Comparison of ENCODE assay signal across 14 cellular contexts in the genomic region with DNA sequence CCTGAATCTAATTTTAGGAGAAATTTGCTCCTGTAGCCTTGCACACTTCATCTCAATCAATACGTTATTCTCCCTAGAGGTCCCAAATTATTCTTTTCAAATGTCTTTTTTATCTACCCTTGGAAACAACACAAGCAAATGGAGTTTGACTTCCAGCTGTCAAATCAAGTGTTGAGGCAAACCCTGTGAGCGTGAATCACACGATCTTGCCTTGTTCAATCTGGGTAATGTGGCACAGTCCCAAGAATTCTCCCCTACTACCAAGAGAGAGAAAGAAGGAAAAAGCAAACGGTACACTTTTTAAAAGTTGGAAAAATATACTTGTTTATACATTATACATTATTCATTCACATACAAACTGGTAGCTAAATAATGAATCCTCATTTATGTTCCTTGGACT.
"Had no signal": no experiment of that assay in that cellular context is flagged by ENCODE, and none has a peak within 500 bp of the region (broad histone marks: within the 10 kb centered on the region; RNA-seq: fewer than 3 reads in every experiment).

No MANE protein-coding gene starts in this region.

- H3K36me3 ChIP-seq: heart left ventricle, neutrophil, suprapubic skin, thyroid gland had no signal

- H3K9me3 ChIP-seq: heart left ventricle, neutrophil, suprapubic skin, thyroid gland had no signal

- DNase-seq: cortex of kidney; effector memory CD4-positive, alpha-beta T cell; foreskin melanocyte; heart left ventricle; hippocampal formation; kidney glomerular epithelial cell; naive thymus-derived CD8-positive, alpha-beta T cell; right cardiac atrium; stimulated activated CD4-positive, alpha-beta T cell treated with anti-CD3 and anti-CD28 coated beads, Interleukin-2, amount 100 ng/mL, for 48 hours; stimulated activated naive CD8-positive, alpha-beta T cell treated with anti-CD3 and anti-CD28 coated beads, Interleukin-15, Interleukin-2, amounts not matched to agents 100 U/mL and 50 U/mL, for 24 hours; thyroid gland had no signal

- H3K4me3 ChIP-seq: heart left ventricle, smooth muscle cell, suprapubic skin, thyroid gland had no signal

- H3K27me3 ChIP-seq: heart left ventricle, neutrophil, suprapubic skin, thyroid gland had no signal

- H3K4me2 ChIP-seq: smooth muscle cell had no signal

- H3K27ac ChIP-seq: heart left ventricle, neutrophil, suprapubic skin, thyroid gland had no signal

- H3K4me1 ChIP-seq: heart left ventricle, suprapubic skin, thyroid gland had no signal
